1 cellular context compared by ENCODE assay signal in the genomic region with DNA sequence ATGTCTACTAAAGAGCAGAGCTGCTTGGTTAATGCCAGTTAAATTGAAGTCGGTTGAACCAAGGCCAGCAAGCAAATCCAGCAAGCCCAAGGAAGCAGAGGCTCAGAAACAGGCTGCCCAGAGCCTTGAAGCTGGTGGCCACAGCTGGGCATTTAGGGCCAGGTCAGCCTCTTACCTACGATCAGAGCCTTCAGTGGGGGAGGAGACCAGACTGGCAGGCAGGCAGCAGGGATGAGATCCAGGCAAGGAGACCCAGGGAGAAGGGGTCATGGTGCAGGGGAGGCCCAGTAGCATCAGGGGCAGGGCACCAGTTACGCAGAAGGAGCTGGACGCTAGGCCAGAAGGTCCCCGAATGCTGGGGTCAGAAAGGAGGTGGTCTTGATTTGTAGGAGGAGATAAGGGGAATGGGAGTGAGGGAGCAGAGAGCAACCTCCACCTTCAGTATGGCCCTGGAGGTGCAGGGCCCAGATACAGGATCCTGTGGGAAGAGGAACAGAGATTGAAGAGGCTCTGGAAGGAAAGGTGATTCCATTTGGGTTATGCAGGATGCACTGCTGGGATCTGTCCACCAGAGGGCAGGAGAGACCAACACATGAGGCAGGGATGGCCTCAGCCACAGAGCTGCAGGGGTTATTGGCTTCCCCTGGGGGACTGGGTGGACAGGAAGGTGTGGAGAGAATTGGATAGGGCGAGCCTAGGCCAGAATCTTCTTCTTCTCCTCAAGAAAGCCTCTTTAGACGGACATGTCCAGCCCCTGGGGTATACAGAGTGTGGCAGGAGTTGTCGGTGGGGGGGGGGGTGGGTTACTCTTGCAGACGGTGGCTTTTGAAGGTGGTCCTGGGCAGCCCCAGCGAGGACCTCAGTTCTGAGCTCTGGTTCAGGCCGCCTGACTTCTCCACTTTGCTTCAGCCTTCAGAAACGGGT.
A peak's percentile ranks its signal among the peaks of the same experiment; 100 is the strongest.
TF ChIP-seq lines count a peak whose summit lies in the region.

No MANE protein-coding gene starts in this region.

TF ChIP-seq in K562, 482 proteins besides CTCF, POLR2A, EP300 and RAD21 (continues in another document):
- TF ChIP-seq, protein P1, sequence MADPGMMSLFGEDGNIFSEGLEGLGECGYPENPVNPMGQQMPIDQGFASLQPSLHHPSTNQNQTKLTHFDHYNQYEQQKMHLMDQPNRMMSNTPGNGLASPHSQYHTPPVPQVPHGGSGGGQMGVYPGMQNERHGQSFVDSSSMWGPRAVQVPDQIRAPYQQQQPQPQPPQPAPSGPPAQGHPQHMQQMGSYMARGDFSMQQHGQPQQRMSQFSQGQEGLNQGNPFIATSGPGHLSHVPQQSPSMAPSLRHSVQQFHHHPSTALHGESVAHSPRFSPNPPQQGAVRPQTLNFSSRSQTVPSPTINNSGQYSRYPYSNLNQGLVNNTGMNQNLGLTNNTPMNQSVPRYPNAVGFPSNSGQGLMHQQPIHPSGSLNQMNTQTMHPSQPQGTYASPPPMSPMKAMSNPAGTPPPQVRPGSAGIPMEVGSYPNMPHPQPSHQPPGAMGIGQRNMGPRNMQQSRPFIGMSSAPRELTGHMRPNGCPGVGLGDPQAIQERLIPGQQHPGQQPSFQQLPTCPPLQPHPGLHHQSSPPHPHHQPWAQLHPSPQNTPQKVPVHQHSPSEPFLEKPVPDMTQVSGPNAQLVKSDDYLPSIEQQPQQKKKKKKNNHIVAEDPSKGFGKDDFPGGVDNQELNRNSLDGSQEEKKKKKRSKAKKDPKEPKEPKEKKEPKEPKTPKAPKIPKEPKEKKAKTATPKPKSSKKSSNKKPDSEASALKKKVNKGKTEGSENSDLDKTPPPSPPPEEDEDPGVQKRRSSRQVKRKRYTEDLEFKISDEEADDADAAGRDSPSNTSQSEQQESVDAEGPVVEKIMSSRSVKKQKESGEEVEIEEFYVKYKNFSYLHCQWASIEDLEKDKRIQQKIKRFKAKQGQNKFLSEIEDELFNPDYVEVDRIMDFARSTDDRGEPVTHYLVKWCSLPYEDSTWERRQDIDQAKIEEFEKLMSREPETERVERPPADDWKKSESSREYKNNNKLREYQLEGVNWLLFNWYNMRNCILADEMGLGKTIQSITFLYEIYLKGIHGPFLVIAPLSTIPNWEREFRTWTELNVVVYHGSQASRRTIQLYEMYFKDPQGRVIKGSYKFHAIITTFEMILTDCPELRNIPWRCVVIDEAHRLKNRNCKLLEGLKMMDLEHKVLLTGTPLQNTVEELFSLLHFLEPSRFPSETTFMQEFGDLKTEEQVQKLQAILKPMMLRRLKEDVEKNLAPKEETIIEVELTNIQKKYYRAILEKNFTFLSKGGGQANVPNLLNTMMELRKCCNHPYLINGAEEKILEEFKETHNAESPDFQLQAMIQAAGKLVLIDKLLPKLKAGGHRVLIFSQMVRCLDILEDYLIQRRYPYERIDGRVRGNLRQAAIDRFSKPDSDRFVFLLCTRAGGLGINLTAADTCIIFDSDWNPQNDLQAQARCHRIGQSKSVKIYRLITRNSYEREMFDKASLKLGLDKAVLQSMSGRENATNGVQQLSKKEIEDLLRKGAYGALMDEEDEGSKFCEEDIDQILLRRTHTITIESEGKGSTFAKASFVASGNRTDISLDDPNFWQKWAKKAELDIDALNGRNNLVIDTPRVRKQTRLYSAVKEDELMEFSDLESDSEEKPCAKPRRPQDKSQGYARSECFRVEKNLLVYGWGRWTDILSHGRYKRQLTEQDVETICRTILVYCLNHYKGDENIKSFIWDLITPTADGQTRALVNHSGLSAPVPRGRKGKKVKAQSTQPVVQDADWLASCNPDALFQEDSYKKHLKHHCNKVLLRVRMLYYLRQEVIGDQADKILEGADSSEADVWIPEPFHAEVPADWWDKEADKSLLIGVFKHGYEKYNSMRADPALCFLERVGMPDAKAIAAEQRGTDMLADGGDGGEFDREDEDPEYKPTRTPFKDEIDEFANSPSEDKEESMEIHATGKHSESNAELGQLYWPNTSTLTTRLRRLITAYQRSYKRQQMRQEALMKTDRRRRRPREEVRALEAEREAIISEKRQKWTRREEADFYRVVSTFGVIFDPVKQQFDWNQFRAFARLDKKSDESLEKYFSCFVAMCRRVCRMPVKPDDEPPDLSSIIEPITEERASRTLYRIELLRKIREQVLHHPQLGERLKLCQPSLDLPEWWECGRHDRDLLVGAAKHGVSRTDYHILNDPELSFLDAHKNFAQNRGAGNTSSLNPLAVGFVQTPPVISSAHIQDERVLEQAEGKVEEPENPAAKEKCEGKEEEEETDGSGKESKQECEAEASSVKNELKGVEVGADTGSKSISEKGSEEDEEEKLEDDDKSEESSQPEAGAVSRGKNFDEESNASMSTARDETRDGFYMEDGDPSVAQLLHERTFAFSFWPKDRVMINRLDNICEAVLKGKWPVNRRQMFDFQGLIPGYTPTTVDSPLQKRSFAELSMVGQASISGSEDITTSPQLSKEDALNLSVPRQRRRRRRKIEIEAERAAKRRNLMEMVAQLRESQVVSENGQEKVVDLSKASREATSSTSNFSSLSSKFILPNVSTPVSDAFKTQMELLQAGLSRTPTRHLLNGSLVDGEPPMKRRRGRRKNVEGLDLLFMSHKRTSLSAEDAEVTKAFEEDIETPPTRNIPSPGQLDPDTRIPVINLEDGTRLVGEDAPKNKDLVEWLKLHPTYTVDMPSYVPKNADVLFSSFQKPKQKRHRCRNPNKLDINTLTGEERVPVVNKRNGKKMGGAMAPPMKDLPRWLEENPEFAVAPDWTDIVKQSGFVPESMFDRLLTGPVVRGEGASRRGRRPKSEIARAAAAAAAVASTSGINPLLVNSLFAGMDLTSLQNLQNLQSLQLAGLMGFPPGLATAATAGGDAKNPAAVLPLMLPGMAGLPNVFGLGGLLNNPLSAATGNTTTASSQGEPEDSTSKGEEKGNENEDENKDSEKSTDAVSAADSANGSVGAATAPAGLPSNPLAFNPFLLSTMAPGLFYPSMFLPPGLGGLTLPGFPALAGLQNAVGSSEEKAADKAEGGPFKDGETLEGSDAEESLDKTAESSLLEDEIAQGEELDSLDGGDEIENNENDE (IDR thresholded peaks at IDR 0.05; ENCODE audit: low read depth, low read length): no peak
- TF ChIP-seq, protein P2, sequence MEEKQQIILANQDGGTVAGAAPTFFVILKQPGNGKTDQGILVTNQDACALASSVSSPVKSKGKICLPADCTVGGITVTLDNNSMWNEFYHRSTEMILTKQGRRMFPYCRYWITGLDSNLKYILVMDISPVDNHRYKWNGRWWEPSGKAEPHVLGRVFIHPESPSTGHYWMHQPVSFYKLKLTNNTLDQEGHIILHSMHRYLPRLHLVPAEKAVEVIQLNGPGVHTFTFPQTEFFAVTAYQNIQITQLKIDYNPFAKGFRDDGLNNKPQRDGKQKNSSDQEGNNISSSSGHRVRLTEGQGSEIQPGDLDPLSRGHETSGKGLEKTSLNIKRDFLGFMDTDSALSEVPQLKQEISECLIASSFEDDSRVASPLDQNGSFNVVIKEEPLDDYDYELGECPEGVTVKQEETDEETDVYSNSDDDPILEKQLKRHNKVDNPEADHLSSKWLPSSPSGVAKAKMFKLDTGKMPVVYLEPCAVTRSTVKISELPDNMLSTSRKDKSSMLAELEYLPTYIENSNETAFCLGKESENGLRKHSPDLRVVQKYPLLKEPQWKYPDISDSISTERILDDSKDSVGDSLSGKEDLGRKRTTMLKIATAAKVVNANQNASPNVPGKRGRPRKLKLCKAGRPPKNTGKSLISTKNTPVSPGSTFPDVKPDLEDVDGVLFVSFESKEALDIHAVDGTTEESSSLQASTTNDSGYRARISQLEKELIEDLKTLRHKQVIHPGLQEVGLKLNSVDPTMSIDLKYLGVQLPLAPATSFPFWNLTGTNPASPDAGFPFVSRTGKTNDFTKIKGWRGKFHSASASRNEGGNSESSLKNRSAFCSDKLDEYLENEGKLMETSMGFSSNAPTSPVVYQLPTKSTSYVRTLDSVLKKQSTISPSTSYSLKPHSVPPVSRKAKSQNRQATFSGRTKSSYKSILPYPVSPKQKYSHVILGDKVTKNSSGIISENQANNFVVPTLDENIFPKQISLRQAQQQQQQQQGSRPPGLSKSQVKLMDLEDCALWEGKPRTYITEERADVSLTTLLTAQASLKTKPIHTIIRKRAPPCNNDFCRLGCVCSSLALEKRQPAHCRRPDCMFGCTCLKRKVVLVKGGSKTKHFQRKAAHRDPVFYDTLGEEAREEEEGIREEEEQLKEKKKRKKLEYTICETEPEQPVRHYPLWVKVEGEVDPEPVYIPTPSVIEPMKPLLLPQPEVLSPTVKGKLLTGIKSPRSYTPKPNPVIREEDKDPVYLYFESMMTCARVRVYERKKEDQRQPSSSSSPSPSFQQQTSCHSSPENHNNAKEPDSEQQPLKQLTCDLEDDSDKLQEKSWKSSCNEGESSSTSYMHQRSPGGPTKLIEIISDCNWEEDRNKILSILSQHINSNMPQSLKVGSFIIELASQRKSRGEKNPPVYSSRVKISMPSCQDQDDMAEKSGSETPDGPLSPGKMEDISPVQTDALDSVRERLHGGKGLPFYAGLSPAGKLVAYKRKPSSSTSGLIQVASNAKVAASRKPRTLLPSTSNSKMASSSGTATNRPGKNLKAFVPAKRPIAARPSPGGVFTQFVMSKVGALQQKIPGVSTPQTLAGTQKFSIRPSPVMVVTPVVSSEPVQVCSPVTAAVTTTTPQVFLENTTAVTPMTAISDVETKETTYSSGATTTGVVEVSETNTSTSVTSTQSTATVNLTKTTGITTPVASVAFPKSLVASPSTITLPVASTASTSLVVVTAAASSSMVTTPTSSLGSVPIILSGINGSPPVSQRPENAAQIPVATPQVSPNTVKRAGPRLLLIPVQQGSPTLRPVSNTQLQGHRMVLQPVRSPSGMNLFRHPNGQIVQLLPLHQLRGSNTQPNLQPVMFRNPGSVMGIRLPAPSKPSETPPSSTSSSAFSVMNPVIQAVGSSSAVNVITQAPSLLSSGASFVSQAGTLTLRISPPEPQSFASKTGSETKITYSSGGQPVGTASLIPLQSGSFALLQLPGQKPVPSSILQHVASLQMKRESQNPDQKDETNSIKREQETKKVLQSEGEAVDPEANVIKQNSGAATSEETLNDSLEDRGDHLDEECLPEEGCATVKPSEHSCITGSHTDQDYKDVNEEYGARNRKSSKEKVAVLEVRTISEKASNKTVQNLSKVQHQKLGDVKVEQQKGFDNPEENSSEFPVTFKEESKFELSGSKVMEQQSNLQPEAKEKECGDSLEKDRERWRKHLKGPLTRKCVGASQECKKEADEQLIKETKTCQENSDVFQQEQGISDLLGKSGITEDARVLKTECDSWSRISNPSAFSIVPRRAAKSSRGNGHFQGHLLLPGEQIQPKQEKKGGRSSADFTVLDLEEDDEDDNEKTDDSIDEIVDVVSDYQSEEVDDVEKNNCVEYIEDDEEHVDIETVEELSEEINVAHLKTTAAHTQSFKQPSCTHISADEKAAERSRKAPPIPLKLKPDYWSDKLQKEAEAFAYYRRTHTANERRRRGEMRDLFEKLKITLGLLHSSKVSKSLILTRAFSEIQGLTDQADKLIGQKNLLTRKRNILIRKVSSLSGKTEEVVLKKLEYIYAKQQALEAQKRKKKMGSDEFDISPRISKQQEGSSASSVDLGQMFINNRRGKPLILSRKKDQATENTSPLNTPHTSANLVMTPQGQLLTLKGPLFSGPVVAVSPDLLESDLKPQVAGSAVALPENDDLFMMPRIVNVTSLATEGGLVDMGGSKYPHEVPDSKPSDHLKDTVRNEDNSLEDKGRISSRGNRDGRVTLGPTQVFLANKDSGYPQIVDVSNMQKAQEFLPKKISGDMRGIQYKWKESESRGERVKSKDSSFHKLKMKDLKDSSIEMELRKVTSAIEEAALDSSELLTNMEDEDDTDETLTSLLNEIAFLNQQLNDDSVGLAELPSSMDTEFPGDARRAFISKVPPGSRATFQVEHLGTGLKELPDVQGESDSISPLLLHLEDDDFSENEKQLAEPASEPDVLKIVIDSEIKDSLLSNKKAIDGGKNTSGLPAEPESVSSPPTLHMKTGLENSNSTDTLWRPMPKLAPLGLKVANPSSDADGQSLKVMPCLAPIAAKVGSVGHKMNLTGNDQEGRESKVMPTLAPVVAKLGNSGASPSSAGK (IDR thresholded peaks at IDR 0.05): no peak
- TF ChIP-seq ZKSCAN8 (CRISPR knock-in tag; IDR thresholded peaks at IDR 0.05): no peak
- no peak for TF ChIP-seq ASH1L (IDR thresholded peaks at IDR 0.05; ENCODE audit: borderline replicate concordance, low read depth, partially characterized antibody)
- TF ChIP-seq, protein P3, sequence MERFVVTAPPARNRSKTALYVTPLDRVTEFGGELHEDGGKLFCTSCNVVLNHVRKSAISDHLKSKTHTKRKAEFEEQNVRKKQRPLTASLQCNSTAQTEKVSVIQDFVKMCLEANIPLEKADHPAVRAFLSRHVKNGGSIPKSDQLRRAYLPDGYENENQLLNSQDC (CRISPR knock-in tag; IDR thresholded peaks at IDR 0.05): no peak
- TF ChIP-seq COPS2 (conservative IDR thresholded peaks at IDR 0.05): no peak
- TF ChIP-seq, protein P4, sequence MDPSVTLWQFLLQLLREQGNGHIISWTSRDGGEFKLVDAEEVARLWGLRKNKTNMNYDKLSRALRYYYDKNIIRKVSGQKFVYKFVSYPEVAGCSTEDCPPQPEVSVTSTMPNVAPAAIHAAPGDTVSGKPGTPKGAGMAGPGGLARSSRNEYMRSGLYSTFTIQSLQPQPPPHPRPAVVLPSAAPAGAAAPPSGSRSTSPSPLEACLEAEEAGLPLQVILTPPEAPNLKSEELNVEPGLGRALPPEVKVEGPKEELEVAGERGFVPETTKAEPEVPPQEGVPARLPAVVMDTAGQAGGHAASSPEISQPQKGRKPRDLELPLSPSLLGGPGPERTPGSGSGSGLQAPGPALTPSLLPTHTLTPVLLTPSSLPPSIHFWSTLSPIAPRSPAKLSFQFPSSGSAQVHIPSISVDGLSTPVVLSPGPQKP (CRISPR knock-in tag; IDR thresholded peaks at IDR 0.05): no peak
- TF ChIP-seq, protein P5, sequence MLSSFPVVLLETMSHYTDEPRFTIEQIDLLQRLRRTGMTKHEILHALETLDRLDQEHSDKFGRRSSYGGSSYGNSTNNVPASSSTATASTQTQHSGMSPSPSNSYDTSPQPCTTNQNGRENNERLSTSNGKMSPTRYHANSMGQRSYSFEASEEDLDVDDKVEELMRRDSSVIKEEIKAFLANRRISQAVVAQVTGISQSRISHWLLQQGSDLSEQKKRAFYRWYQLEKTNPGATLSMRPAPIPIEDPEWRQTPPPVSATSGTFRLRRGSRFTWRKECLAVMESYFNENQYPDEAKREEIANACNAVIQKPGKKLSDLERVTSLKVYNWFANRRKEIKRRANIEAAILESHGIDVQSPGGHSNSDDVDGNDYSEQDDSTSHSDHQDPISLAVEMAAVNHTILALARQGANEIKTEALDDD (IDR thresholded peaks at IDR 0.05): no peak
- no peak for TF ChIP-seq ZNF324 (CRISPR knock-in tag; IDR thresholded peaks at IDR 0.05)
- TF ChIP-seq MTF1 (CRISPR knock-in tag; IDR thresholded peaks at IDR 0.05; ENCODE audit: borderline replicate concordance): no peak
- TF ChIP-seq, protein P6, sequence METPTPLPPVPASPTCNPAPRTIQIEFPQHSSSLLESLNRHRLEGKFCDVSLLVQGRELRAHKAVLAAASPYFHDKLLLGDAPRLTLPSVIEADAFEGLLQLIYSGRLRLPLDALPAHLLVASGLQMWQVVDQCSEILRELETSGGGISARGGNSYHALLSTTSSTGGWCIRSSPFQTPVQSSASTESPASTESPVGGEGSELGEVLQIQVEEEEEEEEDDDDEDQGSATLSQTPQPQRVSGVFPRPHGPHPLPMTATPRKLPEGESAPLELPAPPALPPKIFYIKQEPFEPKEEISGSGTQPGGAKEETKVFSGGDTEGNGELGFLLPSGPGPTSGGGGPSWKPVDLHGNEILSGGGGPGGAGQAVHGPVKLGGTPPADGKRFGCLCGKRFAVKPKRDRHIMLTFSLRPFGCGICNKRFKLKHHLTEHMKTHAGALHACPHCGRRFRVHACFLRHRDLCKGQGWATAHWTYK (CRISPR knock-in tag; IDR thresholded peaks at IDR 0.05): 0 out of 2 replicates have a peak, but pooled peaks have one; percentile 30
- TF ChIP-seq, protein P7, sequence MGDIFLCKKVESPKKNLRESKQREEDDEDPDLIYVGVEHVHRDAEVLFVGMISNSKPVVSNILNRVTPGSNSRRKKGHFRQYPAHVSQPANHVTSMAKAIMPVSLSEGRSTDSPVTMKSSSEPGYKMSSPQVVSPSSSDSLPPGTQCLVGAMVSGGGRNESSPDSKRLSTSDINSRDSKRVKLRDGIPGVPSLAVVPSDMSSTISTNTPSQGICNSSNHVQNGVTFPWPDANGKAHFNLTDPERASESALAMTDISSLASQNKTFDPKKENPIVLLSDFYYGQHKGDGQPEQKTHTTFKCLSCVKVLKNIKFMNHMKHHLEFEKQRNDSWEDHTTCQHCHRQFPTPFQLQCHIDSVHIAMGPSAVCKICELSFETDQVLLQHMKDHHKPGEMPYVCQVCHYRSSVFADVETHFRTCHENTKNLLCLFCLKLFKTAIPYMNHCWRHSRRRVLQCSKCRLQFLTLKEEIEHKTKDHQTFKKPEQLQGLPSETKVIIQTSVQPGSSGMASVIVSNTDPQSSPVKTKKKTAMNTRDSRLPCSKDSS (IDR thresholded peaks at IDR 0.05; ENCODE audit: low read depth, partially characterized antibody): no peak
